Comparison of ENCODE assay signal across 29 cellular contexts in the genomic region with DNA sequence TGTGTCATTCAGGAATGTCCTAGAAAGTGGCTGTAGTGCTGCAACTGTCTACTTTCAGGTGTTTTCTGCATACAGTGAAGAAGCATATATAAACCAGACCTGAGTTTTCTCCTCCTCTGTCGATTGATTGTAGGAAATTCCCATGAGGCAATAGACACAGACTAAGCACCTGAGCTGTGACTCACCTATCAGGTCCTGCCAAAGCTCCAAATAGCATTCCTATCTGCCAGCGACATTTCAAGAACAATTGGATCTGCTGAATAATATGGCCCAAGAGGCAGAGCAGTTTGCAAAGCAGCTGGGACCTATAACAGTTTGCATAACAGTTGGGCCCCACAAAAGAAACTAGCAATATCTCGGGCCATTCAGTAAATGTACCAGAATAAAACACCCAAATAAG.
"Had no signal": no experiment of that assay in that cellular context is flagged by ENCODE, and none has a peak within 500 bp of the region (broad histone marks: within the 10 kb centered on the region; RNA-seq: fewer than 3 reads in every experiment).

No MANE protein-coding gene starts in this region.

- H3K36me3 Mint-ChIP-seq: activated CD8-positive, alpha-beta memory T cell treated with anti-CD3 and anti-CD28 coated beads, Interleukin-2, amount 10 ng/mL, durations not matched to agents 7 days and 5 days; naive B cell; stimulated activated effector memory CD8-positive, alpha-beta T cell treated with anti-CD3 and anti-CD28 coated beads, Interleukin-12 subunit alpha, Interleukin-12 subunit beta, amount 100 ng/mL, for 72 hours had no signal

- H3K9me3 Mint-ChIP-seq: activated naive CD8-positive, alpha-beta T cell treated with anti-CD3 and anti-CD28 coated beads, Interleukin-2, amount 50 U/mL, for 24 hours had no signal

- H3K4me1 Mint-ChIP-seq: activated CD4-positive, alpha-beta T cell treated with anti-CD3 and anti-CD28 coated beads, Interleukin-2, amount 10 ng/mL, durations not matched to agents 24 days and 14 days; activated CD8-positive, alpha-beta memory T cell treated with anti-CD3 and anti-CD28 coated beads, Interleukin-2, amount 10 ng/mL, durations not matched to agents 7 days and 5 days; activated naive CD8-positive, alpha-beta T cell treated with anti-CD3 and anti-CD28 coated beads, Interleukin-2, amount 50 U/mL, for 24 hours; naive B cell; stimulated activated effector memory CD8-positive, alpha-beta T cell treated with anti-CD3 and anti-CD28 coated beads, Interleukin-12 subunit alpha, Interleukin-12 subunit beta, amount 100 ng/mL, for 72 hours had no signal

- H3K4me3 Mint-ChIP-seq: activated CD4-positive, alpha-beta T cell treated with anti-CD3 and anti-CD28 coated beads, Interleukin-2, amount 10 ng/mL, durations not matched to agents 24 days and 14 days; activated CD8-positive, alpha-beta memory T cell treated with anti-CD3 and anti-CD28 coated beads, Interleukin-2, amount 10 ng/mL, durations not matched to agents 7 days and 5 days; activated CD8-positive, alpha-beta T cell treated with anti-CD3 and anti-CD28 coated beads for 36 hours; activated naive CD8-positive, alpha-beta T cell treated with anti-CD3 and anti-CD28 coated beads, Interleukin-2, amount 50 U/mL, for 24 hours; activated T-helper 1 cell treated with anti-CD3 and anti-CD28 coated beads, Interleukin-12 subunit alpha, Interleukin-12 subunit beta, Interleukin-2, Interleukin-4 antibody, amounts not matched to agents 30 ng/mL and 10 ng/mL and 1 ng/mL, durations not matched to agents 14 hours and 24 hours and 36 hours; naive B cell; stimulated activated effector memory CD8-positive, alpha-beta T cell treated with anti-CD3 and anti-CD28 coated beads, Interleukin-12 subunit alpha, Interleukin-12 subunit beta, amount 100 ng/mL, for 72 hours had no signal

- H3K4me3 ChIP-seq: body of pancreas, esophagus squamous epithelium, hepatocyte, mucosa of descending colon, right lobe of liver, skin epidermis, stomach, suprapubic skin, uterus had no signal

- H3K36me3 ChIP-seq: esophagus squamous epithelium, right lobe of liver, stomach, suprapubic skin, uterus had no signal

- H3K4me1 ChIP-seq: body of pancreas, esophagus squamous epithelium, parathyroid adenoma, stomach, suprapubic skin, uterus had no signal

- H3K27me3 Mint-ChIP-seq: activated CD4-positive, alpha-beta T cell treated with anti-CD3 and anti-CD28 coated beads, Interleukin-2, amount 10 ng/mL, durations not matched to agents 24 days and 14 days; activated CD8-positive, alpha-beta memory T cell treated with anti-CD3 and anti-CD28 coated beads, Interleukin-2, amount 10 ng/mL, durations not matched to agents 7 days and 5 days; activated CD8-positive, alpha-beta T cell treated with anti-CD3 and anti-CD28 coated beads for 36 hours; activated naive CD8-positive, alpha-beta T cell treated with anti-CD3 and anti-CD28 coated beads, Interleukin-2, amount 50 U/mL, for 24 hours; naive B cell had no signal

- ATAC-seq: activated CD4-positive, CD25-positive, alpha-beta regulatory T cell treated with anti-CD3 and anti-CD28 coated beads, Interleukin-2, amount 50 U/mL, for 24 hours; activated CD8-positive, alpha-beta memory T cell treated with anti-CD3 and anti-CD28 coated beads, Interleukin-2, amount 10 ng/mL, durations not matched to agents 7 days and 5 days; activated CD8-positive, alpha-beta T cell treated with anti-CD3 and anti-CD28 coated beads for 36 hours; activated naive CD8-positive, alpha-beta T cell treated with anti-CD3 and anti-CD28 coated beads, Interleukin-2, amount 50 U/mL, for 24 hours; body of pancreas; left cardiac atrium; mucosa of descending colon; stimulated activated effector memory CD8-positive, alpha-beta T cell treated with anti-CD3 and anti-CD28 coated beads, Interleukin-12 subunit alpha, Interleukin-12 subunit beta, amount 100 ng/mL, for 72 hours had no signal

- H3K27ac Mint-ChIP-seq: activated CD4-positive, alpha-beta T cell treated with anti-CD3 and anti-CD28 coated beads, Interleukin-2, amount 10 ng/mL, durations not matched to agents 24 days and 14 days; activated CD8-positive, alpha-beta memory T cell treated with anti-CD3 and anti-CD28 coated beads, Interleukin-2, amount 10 ng/mL, durations not matched to agents 7 days and 5 days; activated CD8-positive, alpha-beta T cell treated with anti-CD3 and anti-CD28 coated beads for 36 hours; activated naive CD8-positive, alpha-beta T cell treated with anti-CD3 and anti-CD28 coated beads, Interleukin-2, amount 50 U/mL, for 24 hours; activated T-helper 1 cell treated with anti-CD3 and anti-CD28 coated beads, Interleukin-12 subunit alpha, Interleukin-12 subunit beta, Interleukin-2, Interleukin-4 antibody, amounts not matched to agents 30 ng/mL and 10 ng/mL and 1 ng/mL, durations not matched to agents 14 hours and 24 hours and 36 hours; naive B cell; stimulated activated effector memory CD8-positive, alpha-beta T cell treated with anti-CD3 and anti-CD28 coated beads, Interleukin-12 subunit alpha, Interleukin-12 subunit beta, amount 100 ng/mL, for 72 hours had no signal

- DNase-seq: activated CD4-positive, alpha-beta T cell treated with anti-CD3 and anti-CD28 coated beads, Interleukin-2, amount 10 ng/mL, durations not matched to agents 24 days and 14 days; activated CD8-positive, alpha-beta memory T cell treated with anti-CD3 and anti-CD28 coated beads, Interleukin-2, amount 10 ng/mL, durations not matched to agents 7 days and 5 days; activated CD8-positive, alpha-beta T cell treated with anti-CD3 and anti-CD28 coated beads for 36 hours; activated gamma-delta T cell; activated naive CD4-positive, alpha-beta T cell treated with anti-CD3 and anti-CD28 coated beads, Interleukin-2, amount 50 U/mL, for 16 hours; activated naive CD8-positive, alpha-beta T cell treated with anti-CD3 and anti-CD28 coated beads, Interleukin-2, amount 50 U/mL, for 24 hours; anterior cingulate cortex; body of pancreas; caudate nucleus; effector memory CD4-positive, alpha-beta T cell; esophagus squamous epithelium; left cardiac atrium; mesenchymal stem cell; mucosa of descending colon; naive B cell; nucleus accumbens; right lobe of liver; stimulated activated CD4-positive, alpha-beta T cell treated with anti-CD3 and anti-CD28 coated beads, Interleukin-2, amount 100 ng/mL, for 24 hours; stomach; trophoblast cell; uterus had no signal

- H3K27me3 ChIP-seq: body of pancreas, esophagus squamous epithelium, hepatocyte, right lobe of liver, stomach, suprapubic skin, uterus had no signal

- H3K27ac ChIP-seq: body of pancreas, esophagus squamous epithelium, hepatocyte, parathyroid adenoma, right lobe of liver, skin epidermis, stomach, suprapubic skin, uterus, VCaP had no signal

- H3K9me3 ChIP-seq: body of pancreas, esophagus squamous epithelium, mucosa of descending colon, right lobe of liver, stomach, suprapubic skin, uterus had no signal
